In genomic region chr11:78000193-78000592, GRCh38 we compare ENCODE assay signal across 8 cellular contexts. TPM values are rescaled to one million over a fixed set of nuclear protein-coding genes. Genes with fewer than 3 reads are reported as not detected.
DNase-seq lines count a peak whose midpoint lies in the region; ATAC-seq and TF ChIP-seq lines count a peak whose summit lies in the region.

No MANE protein-coding gene starts in this region.

- ATAC-seq in HG03097 (IDR thresholded peaks at IDR 0.05; ENCODE audit: low FRiP score, unreplicated experiment) (peak; percentile 43), HG03135 (IDR thresholded peaks at IDR 0.05; ENCODE audit: unreplicated experiment) (no peak)

- no peak overlapping the region for H3K4me3 Mint-ChIP-seq in mesothelial cell of epicardium

- H3K36me3 Mint-ChIP-seq in mesothelial cell of epicardium, result no peaks in the 10 kb centered on the region

- H3K4me1 Mint-ChIP-seq in mesothelial cell of epicardium, result peaks cover 3% of the 10 kb centered on the region

- H3K27ac Mint-ChIP-seq in mesothelial cell of epicardium, result no peak overlapping the region

- no peaks in the 10 kb centered on the region for H3K9me3 Mint-ChIP-seq in mesothelial cell of epicardium

- TF ChIP-seq CTCF in mesothelial cell of epicardium (IDR thresholded peaks at IDR 0.05; ENCODE audit: unreplicated experiment), result peak; percentile 67

- H3K27ac ChIP-seq in substantia nigra (ENCODE audit: low read depth, low read length, poor library complexity, severe bottlenecking), result peak overlapping the region; percentile 63

- peaks cover 6% of the 10 kb centered on the region for H3K27me3 Mint-ChIP-seq in mesothelial cell of epicardium (ENCODE audit: low read depth)

- DNase-seq in GM03348 (ENCODE audit: low spot score) (peak; percentile 73), NCI-H345 (lab: John Stamatoyannopoulos, UW) (peak; percentile 75), mesothelial cell of epicardium (ENCODE audit: low spot score in 2 of 2, unreplicated experiment in 2 of 2) (no peak), substantia nigra (lab: John Stamatoyannopoulos, UW) (peak in 31 of 49 donors; percentile 5 to 48 (median 24))
- peak; percentile 58 for DNase-seq in activated CD4-positive, alpha-beta T cell treated with anti-CD3 and anti-CD28 coated beads for 48 hours
- peak; percentile 2 for DNase-seq in effector CD8-positive, alpha-beta T cell (lab: John Stamatoyannopoulos, UW)

RNA-seq across cellular contexts. Expression of gene INTS4, which starts 5.7 kb away (rescaled TPM):
- 44.4 to 48.3 TPM (median 44.7 TPM) in 3 replicates for total RNA-seq in mesothelial cell of epicardium

RNA-seq across cellular contexts. Expression of gene KCTD14, which starts 22.9 kb away (rescaled TPM):
- total RNA-seq in mesothelial cell of epicardium, result 5.4 to 6.4 TPM (median 5.4 TPM) in 3 replicates

Comparison
In these comparisons a context has a peak if more than half of its experiments do, and no peak if none do; other contexts are left out.
1. DNase-seq: peak in GM03348 (single experiment), NCI-H345 (single experiment), activated CD4-positive, alpha-beta T cell treated with anti-CD3 and anti-CD28 coated beads for 48 hours (single experiment), effector CD8-positive, alpha-beta T cell (single experiment) and substantia nigra (31 of 49); none in mesothelial cell of epicardium (0 of 2).